Comparison of ENCODE assay signal across 8 cellular contexts in the genomic region with DNA sequence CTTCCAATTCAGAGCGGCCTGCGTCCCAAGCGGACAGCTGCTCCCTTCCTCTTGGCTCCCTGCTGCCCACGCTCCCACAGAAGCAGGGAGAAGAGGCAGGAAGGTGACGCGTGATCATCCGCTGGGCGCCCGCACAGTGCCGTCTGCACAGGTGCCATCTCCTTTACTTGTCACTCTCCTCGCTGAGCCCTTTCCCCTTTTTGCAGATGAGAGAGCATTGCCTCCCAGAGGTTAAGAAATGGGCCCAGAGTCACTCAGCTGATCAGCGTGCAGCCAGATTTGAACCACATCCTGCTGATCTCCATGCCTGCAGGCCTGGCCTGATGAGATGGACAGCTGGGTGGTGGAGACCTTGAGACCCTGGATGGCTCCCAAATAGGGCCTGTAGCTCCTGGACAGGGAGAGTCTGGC.
DNase-seq lines count a peak whose midpoint lies in the region; ATAC-seq and TF ChIP-seq lines count a peak whose summit lies in the region.

No MANE protein-coding gene starts in this region.

- TF ChIP-seq CTCF in AG04450 (IDR thresholded peaks at IDR 0.05; ENCODE audit: low read depth, low read length), result no peak
- TF ChIP-seq CTCF in HFFc6 (IDR thresholded peaks at IDR 0.05), result no peak
- no peak for TF ChIP-seq CTCF in activated CD8-positive, alpha-beta T cell treated with anti-CD3 and anti-CD28 coated beads for 36 hours (IDR thresholded peaks at IDR 0.05)
- no peak for TF ChIP-seq CTCF in mesothelial cell of epicardium (IDR thresholded peaks at IDR 0.05; ENCODE audit: unreplicated experiment)

- no peak overlapping the region for H3K4me3 Mint-ChIP-seq in HFFc6
- H3K4me3 Mint-ChIP-seq in activated CD8-positive, alpha-beta T cell treated with anti-CD3 and anti-CD28 coated beads for 36 hours, result peak overlapping the region; percentile 56
- H3K4me3 Mint-ChIP-seq in mesothelial cell of epicardium, result no peak overlapping the region

- DNase-seq in AG04450 (ENCODE audit: low read depth, low spot score), result no peak
- no peak for DNase-seq in HFFc6
- DNase-seq in activated CD8-positive, alpha-beta T cell treated with anti-CD3 and anti-CD28 coated beads for 36 hours, result peak; percentile 66
- DNase-seq in mesothelial cell of epicardium (ENCODE audit: low spot score in 2 of 2, unreplicated experiment in 2 of 2), result no peak
- no peak for DNase-seq in DMS79 treated with DMSO at 0.1 percent for 48 hours (lab: John Stamatoyannopoulos, UW)
- no peak for DNase-seq in HEK293T (ENCODE audit: extremely low spot score)
- DNase-seq in kidney glomerular epithelial cell (lab: John Stamatoyannopoulos, UW), result no peak

- H3K36me3 Mint-ChIP-seq in HFFc6 (ENCODE audit: low read depth) (peaks cover 4% of the 10 kb centered on the region; the same call in 1 of the 2 replicates), mesothelial cell of epicardium (no peaks in the 10 kb centered on the region)
- H3K36me3 Mint-ChIP-seq in activated CD8-positive, alpha-beta T cell treated with anti-CD3 and anti-CD28 coated beads for 36 hours (ENCODE audit: low read depth), result peaks cover 23% of the 10 kb centered on the region

- peaks cover 92% of the 10 kb centered on the region for H3K4me1 Mint-ChIP-seq in HFFc6 (ENCODE audit: low read depth)
- H3K4me1 Mint-ChIP-seq in activated CD8-positive, alpha-beta T cell treated with anti-CD3 and anti-CD28 coated beads for 36 hours (ENCODE audit: low read depth), result peaks cover 98% of the 10 kb centered on the region
- peaks cover 68% of the 10 kb centered on the region for H3K4me1 Mint-ChIP-seq in mesothelial cell of epicardium

- H3K27ac Mint-ChIP-seq in HFFc6 (0 out of 2 replicates have a peak overlapping the region, but pooled peaks have one; percentile 21), mesothelial cell of epicardium (peak overlapping the region; percentile 15)
- H3K27ac Mint-ChIP-seq in activated CD8-positive, alpha-beta T cell treated with anti-CD3 and anti-CD28 coated beads for 36 hours, result peak overlapping the region; percentile 94

- ATAC-seq in activated CD8-positive, alpha-beta T cell treated with anti-CD3 and anti-CD28 coated beads for 36 hours, result no peak
- ATAC-seq in GM19395 (IDR thresholded peaks at IDR 0.05; ENCODE audit: unreplicated experiment), result no peak

- H3K27ac ChIP-seq in AG04450 (ENCODE audit: low read depth, low read length), result peak overlapping the region; percentile 11

- no peak overlapping the region for H3K4me3 ChIP-seq in AG04450 (ENCODE audit: low read depth, low read length)

- POLR2A ChIA-PET in AG04450 (lab: Yijun Ruan, JAX), result no interaction called here
- POLR2A ChIA-PET in activated CD8-positive, alpha-beta T cell treated with anti-CD3 and anti-CD28 coated beads for 36 hours (lab: Charles Lee), result interaction anchor here (0.6 to 15.9 kb wide), 16 partner anchors 7 to 108 kb away, joined by 3 to 410 read pairs (median 6); no protein-coding TSS in a partner anchor
- POLR2A ChIA-PET in HEK293T (lab: Yijun Ruan, JAX), result no interaction called here

- no peaks in the 10 kb centered on the region for H3K9me3 Mint-ChIP-seq in HFFc6
- no peaks in the 10 kb centered on the region for H3K9me3 Mint-ChIP-seq in activated CD8-positive, alpha-beta T cell treated with anti-CD3 and anti-CD28 coated beads for 36 hours
- H3K9me3 Mint-ChIP-seq in mesothelial cell of epicardium, result no peaks in the 10 kb centered on the region

- CTCF ChIA-PET in AG04450 (lab: Charles Lee) (interaction anchor here (0.6 to 1.6 kb wide), 2 partner anchors 10 to 187 kb away, joined by 7 to 15 read pairs; no protein-coding TSS in a partner anchor), HEK293T (lab: Yijun Ruan, JAX) (interaction anchor here (1.2 kb wide), 2 partner anchors 11 kb away, joined by 3 to 6 read pairs; no protein-coding TSS in a partner anchor)
- CTCF ChIA-PET in activated CD8-positive, alpha-beta T cell treated with anti-CD3 and anti-CD28 coated beads for 36 hours (lab: Charles Lee), result interaction anchor here (0.7 to 3.7 kb wide), 18 partner anchors 9 to 115 kb away, joined by 3 to 44 read pairs (median 4); no protein-coding TSS in a partner anchor

- no peaks in the 10 kb centered on the region for H3K27me3 ChIP-seq in AG04450 (ENCODE audit: control insufficient read depth, insufficient read depth, low read length)

- intact Hi-C loops in activated CD8-positive, alpha-beta T cell treated with anti-CD3 and anti-CD28 coated beads for 36 hours (cut with micrococcal nuclease), result no loop called here

- no peaks in the 10 kb centered on the region for H3K9me3 ChIP-seq in AG04450 (ENCODE audit: control insufficient read depth, insufficient read depth, low read length)

- peaks cover 22% of the 10 kb centered on the region for H3K27me3 Mint-ChIP-seq in HFFc6 (ENCODE audit: insufficient read depth)
- no peaks in the 10 kb centered on the region for H3K27me3 Mint-ChIP-seq in activated CD8-positive, alpha-beta T cell treated with anti-CD3 and anti-CD28 coated beads for 36 hours
- H3K27me3 Mint-ChIP-seq in mesothelial cell of epicardium (ENCODE audit: low read depth), result no peaks in the 10 kb centered on the region

TF ChIP-seq in HEK293T, 16 proteins besides CTCF, POLR2A, EP300 and RAD21:
- no peak for TF ChIP-seq FOXA1 (IDR thresholded peaks at IDR 0.05)
- no peak for TF ChIP-seq BHLHE40 (IDR thresholded peaks at IDR 0.05; ENCODE audit: borderline replicate concordance)
- no peak for TF ChIP-seq L3MBTL2 (conservative IDR thresholded peaks at IDR 0.05)
- TF ChIP-seq SUZ12 (IDR thresholded peaks at IDR 0.05), result no peak
- TF ChIP-seq ELF4 (IDR thresholded peaks at IDR 0.05), result no peak
- TF ChIP-seq FOXK2 (IDR thresholded peaks at IDR 0.05), result no peak
- TF ChIP-seq SP1 (IDR thresholded peaks at IDR 0.05), result no peak
TF ChIP-seq in HEK293T: peak in this region for 0.

Comparison
In these comparisons a context has a peak if more than half of its experiments do, and no peak if none do; other contexts are left out.
1. H3K27ac Mint-ChIP-seq: peak in every context shown above with its lines; median percentile 94 in activated CD8-positive, alpha-beta T cell treated with anti-CD3 and anti-CD28 coated beads for 36 hours; 21 in HFFc6; 15 in mesothelial cell of epicardium.